In genomic region chr12:111313833-111314259, GRCh38 we compare ENCODE assay signal across 8 cellular contexts. TPM values are rescaled to one million over a fixed set of nuclear protein-coding genes. Genes with fewer than 3 reads are reported as not detected.
A peak's percentile ranks its signal among the peaks of the same experiment; 100 is the strongest.
DNase-seq lines count a peak whose midpoint lies in the region; ATAC-seq lines count a peak whose summit lies in the region.

No MANE protein-coding gene starts in this region.

- H3K4me3 ChIP-seq in NT2/D1 (ENCODE audit: insufficient read length, low read depth): no peak overlapping the region
- no peak overlapping the region for H3K4me3 ChIP-seq in naive thymus-derived CD4-positive, alpha-beta T cell (ENCODE audit: low read length)

- H3K27ac Mint-ChIP-seq in naive thymus-derived CD4-positive, alpha-beta T cell: peak overlapping the region in 2 of 9 donors; percentile 13 to 71

- DNase-seq in C1 segment of cervical spinal cord (lab: John Stamatoyannopoulos, UW) (peak in 11 of 14 donors; percentile 1 to 56 (median 38)), HK-2 (ENCODE audit: unreplicated experiment) (peak; percentile 63), NT2/D1 (ENCODE audit: low read depth, low spot score) (peak; percentile 90), activated T-cell treated with anti-CD3 and anti-CD28 coated beads for 1 hour (ENCODE audit: low read depth) (peak; percentile 72)
- peak; percentile 47 to 74 (median 62) for DNase-seq in naive thymus-derived CD4-positive, alpha-beta T cell
- DNase-seq in stimulated activated CD8-positive, alpha-beta memory T cell treated with anti-CD3 and anti-CD28 coated beads, Interleukin-7, amount 100 ng/mL, for 4 hours (ENCODE audit: low read depth in 2 of 2): peak; percentile 54 to 59

- peaks cover 5 to 16% (median 14%) of the 10 kb centered on the region in 7 donors for H3K4me1 Mint-ChIP-seq in naive thymus-derived CD4-positive, alpha-beta T cell

- CTCF ChIA-PET in naive thymus-derived CD4-positive, alpha-beta T cell (lab: Charles Lee): interaction anchor here (0.5 to 1.6 kb wide), 6 partner anchors 14 to 404 kb away, joined by 3 to 4 read pairs (median 3); no protein-coding TSS in a partner anchor

- H3K9me3 Mint-ChIP-seq in naive thymus-derived CD4-positive, alpha-beta T cell: peaks cover 0 to 4% (median 0%) of the 10 kb centered on the region in 11 donors

- no peak overlapping the region for H3K27ac ChIP-seq in naive thymus-derived CD4-positive, alpha-beta T cell (ENCODE audit: low read depth, low read length)

- no peaks in the 10 kb centered on the region for H3K9me3 ChIP-seq in NT2/D1 (ENCODE audit: insufficient read depth, low read length)
- H3K9me3 ChIP-seq in naive thymus-derived CD4-positive, alpha-beta T cell (ENCODE audit: control insufficient read depth in 2 of 3, low read length in 3 of 3): no peaks in the 10 kb centered on the region

- ATAC-seq in esophagus mucosa (peak; percentile 48), GM18867 (IDR thresholded peaks at IDR 0.05; ENCODE audit: unreplicated experiment) (no peak)
- ATAC-seq in naive thymus-derived CD4-positive, alpha-beta T cell: peak; percentile 76

- intact Hi-C loops in naive thymus-derived CD4-positive, alpha-beta T cell (cut with micrococcal nuclease): loop anchor here (1.0 kb wide), 3 partner anchors 42 to 420 kb away; no protein-coding TSS in a partner anchor

- POLR2A ChIA-PET in naive thymus-derived CD4-positive, alpha-beta T cell (lab: Charles Lee): no interaction called here

- no peaks in the 10 kb centered on the region for H3K27me3 ChIP-seq in NT2/D1 (ENCODE audit: insufficient read depth, insufficient read length)
- no peaks in the 10 kb centered on the region for H3K27me3 ChIP-seq in naive thymus-derived CD4-positive, alpha-beta T cell (ENCODE audit: control insufficient read depth in 2 of 2, insufficient read depth in 2 of 2, low read length in 2 of 2)

- H3K9ac ChIP-seq in NT2/D1 (ENCODE audit: insufficient read length, low read depth): peak overlapping the region; percentile 33

- H3K4me1 ChIP-seq in NT2/D1 (ENCODE audit: insufficient read depth, insufficient read length): peaks cover 4% of the 10 kb centered on the region
- H3K4me1 ChIP-seq in naive thymus-derived CD4-positive, alpha-beta T cell (ENCODE audit: control insufficient read depth in 2 of 2, insufficient read depth in 2 of 2, low read length in 2 of 2): peaks cover 0 to 7% of the 10 kb centered on the region in 2 donors

- H3K36me3 Mint-ChIP-seq in naive thymus-derived CD4-positive, alpha-beta T cell: no peaks in the 10 kb centered on the region

- peaks cover 4 to 17% (median 4%) of the 10 kb centered on the region in 5 donors for H3K27me3 Mint-ChIP-seq in naive thymus-derived CD4-positive, alpha-beta T cell

- H3K36me3 ChIP-seq in NT2/D1 (ENCODE audit: insufficient read depth, insufficient read length, low read length): peaks cover 3% of the 10 kb centered on the region
- H3K36me3 ChIP-seq in naive thymus-derived CD4-positive, alpha-beta T cell (ENCODE audit: control insufficient read depth in 2 of 3, insufficient read depth in 3 of 3, low read length in 3 of 3): no peaks in the 10 kb centered on the region

- H3K4me3 Mint-ChIP-seq in naive thymus-derived CD4-positive, alpha-beta T cell: peak overlapping the region in 1 of 10 donors; percentile 63

RNA-seq across cellular contexts. Expression of gene PHETA1, which starts 55.0 kb away (rescaled TPM):
- 9.2 TPM for total RNA-seq in esophagus mucosa
- 1 to 10 TPM; 1.2 to 6.8 (median 5.4) TPM for total RNA-seq in naive thymus-derived CD4-positive, alpha-beta T cell
- under 1 TPM; 0.65 to 0.91 TPM for polyA plus RNA-seq in naive thymus-derived CD4-positive, alpha-beta T cell

Comparison
In these comparisons a context has a peak if more than half of its experiments do, and no peak if none do; other contexts are left out.
1. DNase-seq: peak in every context shown above with its lines; median percentile 90 in NT2/D1; 72 in activated T-cell treated with anti-CD3 and anti-CD28 coated beads for 1 hour; 63 in HK-2; 62 in naive thymus-derived CD4-positive, alpha-beta T cell; 56 in stimulated activated CD8-positive, alpha-beta memory T cell treated with anti-CD3 and anti-CD28 coated beads, Interleukin-7, amount 100 ng/mL, for 4 hours; 38 in C1 segment of cervical spinal cord.